8 cellular contexts compared by ENCODE assay signal in genomic region chr1:15834406-15835204, GRCh38. TPM values are rescaled to one million over a fixed set of nuclear protein-coding genes. Genes with fewer than 3 reads are reported as not detected.
DNase-seq lines count a peak whose midpoint lies in the region; ATAC-seq, FAIRE-seq and TF ChIP-seq lines count a peak whose summit lies in the region.

No MANE protein-coding gene starts in this region.

- TF ChIP-seq CTCF in pancreas (IDR thresholded peaks at IDR 0.05) (no peak), tibial artery (IDR thresholded peaks at IDR 0.05) (no peak)

- H3K27ac ChIP-seq in pancreas = peak overlapping the region; percentile 97 to 100 (median 98)
- peak overlapping the region; percentile 99 for H3K27ac ChIP-seq in tibial artery

- peaks cover 0 to 6% (median 5%) of the 10 kb centered on the region in 3 donors for H3K4me1 ChIP-seq in pancreas
- H3K4me1 ChIP-seq in tibial artery = peaks cover 0 to 48% (median 23%) of the 10 kb centered on the region in 4 donors

- H3K9me3 ChIP-seq in pancreas (no peaks in the 10 kb centered on the region), tibial artery (no peaks in the 10 kb centered on the region)

- H3K27me3 Mint-ChIP-seq in activated naive CD8-positive, alpha-beta T cell treated with anti-CD3 and anti-CD28 coated beads for 36 hours = no peaks in the 10 kb centered on the region

- FAIRE-seq in pancreas (lab: Jason Lieb, UNC) = no peak

- peak overlapping the region; percentile 98 for H3K27ac Mint-ChIP-seq in activated naive CD8-positive, alpha-beta T cell treated with anti-CD3 and anti-CD28 coated beads for 36 hours

- H3K4me1 Mint-ChIP-seq in activated naive CD8-positive, alpha-beta T cell treated with anti-CD3 and anti-CD28 coated beads for 36 hours = peaks cover 34% of the 10 kb centered on the region

- H3K4me3 ChIP-seq in GM08714 (ENCODE audit: low read length) (peak overlapping the region; percentile 84), pancreas (peak overlapping the region; percentile 49 to 78 (median 66)), tibial artery (peak overlapping the region; percentile 83 to 85)

- H3K27me3 ChIP-seq in pancreas (no peaks in the 10 kb centered on the region), tibial artery (no peaks in the 10 kb centered on the region)

- H3K36me3 ChIP-seq in pancreas (no peaks in the 10 kb centered on the region), tibial artery (no peaks in the 10 kb centered on the region)

- H3K36me3 Mint-ChIP-seq in activated naive CD8-positive, alpha-beta T cell treated with anti-CD3 and anti-CD28 coated beads for 36 hours = peaks cover 10% of the 10 kb centered on the region

- no peaks in the 10 kb centered on the region for H3K9me3 Mint-ChIP-seq in activated naive CD8-positive, alpha-beta T cell treated with anti-CD3 and anti-CD28 coated beads for 36 hours

- 0 to 1% methylated on average over 52 to 77 of the region's 77 CpGs for WGBS in pancreas, 2 donors

- DNase-seq in NCI-H1105 treated with DMSO at 0.1 percent for 48 hours (lab: John Stamatoyannopoulos, UW) (peak; percentile 98), SKM-1 (lab: John Stamatoyannopoulos, UW; ENCODE audit: unreplicated experiment) (peak; percentile 63), Right ventricle myocardium inferior (ENCODE audit: missing footprints) (peak; percentile 94), pancreas (peak; percentile 84 to 93 (median 88)), tibial artery (peak; percentile 75 to 91)
- peak; percentile 92 for DNase-seq in activated naive CD8-positive, alpha-beta T cell treated with anti-CD3 and anti-CD28 coated beads for 36 hours

- peak; percentile 39 for ATAC-seq in HG02623 (IDR thresholded peaks at IDR 0.05; ENCODE audit: unreplicated experiment)
- ATAC-seq in Right ventricle myocardium inferior = peak; percentile 85
- ATAC-seq in pancreas = peak; percentile 73 to 82 (median 80)

- peak overlapping the region; percentile 89 for H3K4me3 Mint-ChIP-seq in activated naive CD8-positive, alpha-beta T cell treated with anti-CD3 and anti-CD28 coated beads for 36 hours

- intact Hi-C loops in Right ventricle myocardium inferior (cut with DNase I) (loop anchor here (1.0 kb wide), 1 partner anchor 13 kb away; the partner anchor contains the start of gene SPEN), pancreas (cut with DNase I) (no loop called here), tibial artery (cut with DNase I; ENCODE audit: low total_unique reads) (no loop called here)

RNA-seq across cellular contexts. Expression of gene SPEN, which starts 12.9 kb away (rescaled TPM):
- 10 to 100 TPM; 49.3 to 51.9 TPM for total RNA-seq in activated naive CD8-positive, alpha-beta T cell treated with anti-CD3 and anti-CD28 coated beads for 36 hours
- total RNA-seq in Right ventricle myocardium inferior = 21.4 TPM
- total RNA-seq in pancreas = 10 to 100 TPM; 23.9 to 38.2 (median 27.5) TPM
- 10 to 100 TPM; 16.2 to 18.6 TPM for polyA plus RNA-seq in pancreas

RNA-seq across cellular contexts. Expression of gene UQCRHL, which starts 27.2 kb away (rescaled TPM):
- 1 to 10 TPM; 1.9 to 2.0 TPM for total RNA-seq in activated naive CD8-positive, alpha-beta T cell treated with anti-CD3 and anti-CD28 coated beads for 36 hours
- total RNA-seq in Right ventricle myocardium inferior (6.2 TPM), pancreas (under 1 TPM; 0.35 to 0.87 (median 0.61) TPM)
- 1 to 10 TPM; 1.3 to 1.5 TPM for polyA plus RNA-seq in pancreas

Comparison
In these comparisons a context has a peak if more than half of its experiments do, and no peak if none do; other contexts are left out.
1. Peak in every context shown above with its lines: DNase-seq, ATAC-seq, H3K4me3 ChIP-seq and H3K27ac ChIP-seq.